Comparison of ENCODE assay signal across 26 cellular contexts in genomic region chr11:122775675-122776271, GRCh38.
A peak's percentile ranks its signal among the peaks of the same experiment; 100 is the strongest.
DNase-seq lines count a peak whose midpoint lies in the region; ATAC-seq, FAIRE-seq and TF ChIP-seq lines count a peak whose summit lies in the region.
"Had no signal": no experiment of that assay in that cellular context is flagged by ENCODE, and none has a peak within 500 bp of the region (broad histone marks: within the 10 kb centered on the region; RNA-seq: fewer than 3 reads in every experiment).

No MANE protein-coding gene starts in this region.

- CTCF ChIA-PET in activated naive CD4-positive, alpha-beta T cell treated with anti-CD3 and anti-CD28 coated beads for 36 hours (lab: Charles Lee) = interaction anchor here (1.0 to 1.3 kb wide), 3 partner anchors 11 to 21 kb away, joined by 3 to 6 read pairs (median 4); no protein-coding TSS in a partner anchor

- H3K27me3 Mint-ChIP-seq in activated naive CD4-positive, alpha-beta T cell treated with anti-CD3 and anti-CD28 coated beads, Interleukin-2, amount 50 U/mL, for 24 hours = no peaks in the 10 kb centered on the region
- no peaks in the 10 kb centered on the region for H3K27me3 Mint-ChIP-seq in activated naive CD4-positive, alpha-beta T cell treated with anti-CD3 and anti-CD28 coated beads for 36 hours (ENCODE audit: low read depth)
- H3K27me3 Mint-ChIP-seq in astrocyte (ENCODE audit: low read depth, unreplicated experiment) = no peaks in the 10 kb centered on the region
- no peaks in the 10 kb centered on the region for H3K27me3 Mint-ChIP-seq in stimulated activated naive CD8-positive, alpha-beta T cell treated with anti-CD3 and anti-CD28 coated beads, Interleukin-15, amount 100 ng/mL, for 72 hours
- H3K27me3 Mint-ChIP-seq: memory B cell had no signal

- H4K20me1 ChIP-seq in astrocyte (ENCODE audit: insufficient read depth, low read length) = peaks cover 10% of the 10 kb centered on the region

- no peak overlapping the region for H3K4me2 ChIP-seq in astrocyte (ENCODE audit: low read length)

- H3K27ac ChIP-seq in astrocyte (ENCODE audit: low read depth, low read length) = no peak overlapping the region
- no peak overlapping the region for H3K27ac ChIP-seq in kidney (ENCODE audit: low read depth in 2 of 2, low read length in 2 of 2)
- H3K27ac ChIP-seq: epithelial cell of prostate, heart left ventricle, thoracic aorta had no signal

- H3K4me3 ChIP-seq in astrocyte (ENCODE audit: insufficient read depth, low read depth, low read length) (no peak overlapping the region), kidney (ENCODE audit: low read length in 2 of 2) (no peak overlapping the region)
- H3K4me3 ChIP-seq: thoracic aorta had no signal

- H3K4me1 ChIP-seq in astrocyte (ENCODE audit: insufficient read depth, low read length) (peaks cover 14% of the 10 kb centered on the region), kidney (ENCODE audit: control insufficient read depth in 1 of 2, insufficient read depth in 1 of 2, low read depth in 1 of 2, low read length in 2 of 2) (no peaks in the 10 kb centered on the region)

- FAIRE-seq in astrocyte (lab: Jason Lieb, UNC) (no peak), kidney (lab: Jason Lieb, UNC) (no peak)
- FAIRE-seq: G401.6, GM18507, HepG2 had no signal

- peaks cover 61% of the 10 kb centered on the region for H3K4me1 Mint-ChIP-seq in activated naive CD4-positive, alpha-beta T cell treated with anti-CD3 and anti-CD28 coated beads, Interleukin-2, amount 50 U/mL, for 24 hours
- H3K4me1 Mint-ChIP-seq in activated naive CD4-positive, alpha-beta T cell treated with anti-CD3 and anti-CD28 coated beads for 36 hours (ENCODE audit: low read depth) = peaks cover 52% of the 10 kb centered on the region
- H3K4me1 Mint-ChIP-seq in astrocyte (ENCODE audit: low read depth, unreplicated experiment) = peaks cover 51% of the 10 kb centered on the region
- H3K4me1 Mint-ChIP-seq in stimulated activated naive CD8-positive, alpha-beta T cell treated with anti-CD3 and anti-CD28 coated beads, Interleukin-15, amount 100 ng/mL, for 72 hours = peaks cover 57% of the 10 kb centered on the region
- H3K4me1 Mint-ChIP-seq: memory B cell had no signal

- H3K4me3 Mint-ChIP-seq in activated naive CD4-positive, alpha-beta T cell treated with anti-CD3 and anti-CD28 coated beads, Interleukin-2, amount 50 U/mL, for 24 hours = peak overlapping the region; percentile 2
- no peak overlapping the region for H3K4me3 Mint-ChIP-seq in activated naive CD4-positive, alpha-beta T cell treated with anti-CD3 and anti-CD28 coated beads for 36 hours
- peak overlapping the region; percentile 21 for H3K4me3 Mint-ChIP-seq in astrocyte (ENCODE audit: unreplicated experiment)
- H3K4me3 Mint-ChIP-seq in stimulated activated naive CD8-positive, alpha-beta T cell treated with anti-CD3 and anti-CD28 coated beads, Interleukin-15, amount 100 ng/mL, for 72 hours = no peak overlapping the region
- H3K4me3 Mint-ChIP-seq: activated naive CD4-positive, alpha-beta T cell treated with anti-CD3 and anti-CD28 coated beads, Interleukin-2, amount 10 ng/mL, durations not matched to agents 7 days and 5 days; CD8-positive, alpha-beta memory T cell; HFFc6; memory B cell; T-helper 1 cell treated with Interleukin-12 subunit alpha and Interleukin-12 subunit beta and Interleukin-4 antibody, amounts not matched to agents 30 μg/mL and 1 μg/mL, for 36 hours had no signal

- H3K27me3 ChIP-seq in astrocyte (ENCODE audit: insufficient read depth, low read length) = no peaks in the 10 kb centered on the region

- H3K36me3 Mint-ChIP-seq in activated naive CD4-positive, alpha-beta T cell treated with anti-CD3 and anti-CD28 coated beads, Interleukin-2, amount 50 U/mL, for 24 hours = peaks cover 14% of the 10 kb centered on the region
- peaks cover 9% of the 10 kb centered on the region for H3K36me3 Mint-ChIP-seq in activated naive CD4-positive, alpha-beta T cell treated with anti-CD3 and anti-CD28 coated beads for 36 hours (ENCODE audit: low read depth)
- peaks cover 9% of the 10 kb centered on the region for H3K36me3 Mint-ChIP-seq in astrocyte (ENCODE audit: low read depth, unreplicated experiment)
- H3K36me3 Mint-ChIP-seq: activated naive CD4-positive, alpha-beta T cell treated with anti-CD3 and anti-CD28 coated beads, Interleukin-2, amount 10 ng/mL, durations not matched to agents 7 days and 5 days; memory B cell had no signal

- intact Hi-C loops in activated naive CD4-positive, alpha-beta T cell treated with anti-CD3 and anti-CD28 coated beads for 36 hours (cut with micrococcal nuclease) = loop anchor here (2.0 kb wide), 1 partner anchor 107 kb away; no protein-coding TSS in a partner anchor
- intact Hi-C loops in kidney (cut with DNase I) = no loop called here

- H3K9me3 ChIP-seq in astrocyte (ENCODE audit: insufficient read depth, low read depth, low read length) (no peaks in the 10 kb centered on the region), kidney (ENCODE audit: control insufficient read depth in 1 of 2, low read length in 2 of 2) (no peaks in the 10 kb centered on the region)
- H3K9me3 ChIP-seq: heart left ventricle, thoracic aorta had no signal

- H3K9me3 Mint-ChIP-seq in activated naive CD4-positive, alpha-beta T cell treated with anti-CD3 and anti-CD28 coated beads, Interleukin-2, amount 50 U/mL, for 24 hours = no peaks in the 10 kb centered on the region
- H3K9me3 Mint-ChIP-seq in activated naive CD4-positive, alpha-beta T cell treated with anti-CD3 and anti-CD28 coated beads for 36 hours = peaks cover 3% of the 10 kb centered on the region
- no peaks in the 10 kb centered on the region for H3K9me3 Mint-ChIP-seq in astrocyte (ENCODE audit: unreplicated experiment)
- no peaks in the 10 kb centered on the region for H3K9me3 Mint-ChIP-seq in stimulated activated naive CD8-positive, alpha-beta T cell treated with anti-CD3 and anti-CD28 coated beads, Interleukin-15, amount 100 ng/mL, for 72 hours
- H3K9me3 Mint-ChIP-seq: activated naive CD4-positive, alpha-beta T cell treated with anti-CD3 and anti-CD28 coated beads, Interleukin-2, amount 10 ng/mL, durations not matched to agents 7 days and 5 days; CD8-positive, alpha-beta memory T cell; HFFc6; memory B cell; T-helper 1 cell treated with Interleukin-12 subunit alpha and Interleukin-12 subunit beta and Interleukin-4 antibody, amounts not matched to agents 30 μg/mL and 1 μg/mL, for 36 hours had no signal

- H3K36me3 ChIP-seq in astrocyte (ENCODE audit: insufficient read depth, low read length) (peaks cover 5% of the 10 kb centered on the region), kidney (ENCODE audit: control insufficient read depth in 1 of 2, insufficient read depth in 2 of 2, low read length in 2 of 2) (no peaks in the 10 kb centered on the region)
- H3K36me3 ChIP-seq: thoracic aorta had no signal

- DNase-seq in activated naive CD4-positive, alpha-beta T cell treated with anti-CD3 and anti-CD28 coated beads for 36 hours = no peak
- DNase-seq in GM10266 (ENCODE audit: extremely low spot score) (peak; percentile 23), astrocyte (ENCODE audit: low read depth) (no peak), kidney (no peak), NCI-H2227 (lab: John Stamatoyannopoulos, UW; ENCODE audit: unreplicated experiment) (no peak)
- DNase-seq in stimulated activated naive CD8-positive, alpha-beta T cell treated with anti-CD3 and anti-CD28 coated beads, Interleukin-15, amount 100 ng/mL, for 72 hours = no peak
- DNase-seq: activated CD8-positive, alpha-beta memory T cell treated with anti-CD3 and anti-CD28 coated beads, Interleukin-2, amount 50 U/mL, for 4 hours; activated naive CD4-positive, alpha-beta T cell treated with anti-CD3 and anti-CD28 coated beads, Interleukin-2, amount 10 ng/mL, durations not matched to agents 7 days and 5 days; CD8-positive, alpha-beta memory T cell; effector CD4-positive, alpha-beta T cell; heart left ventricle; HFFc6; Kasumi-1; left cardiac atrium; MV-4-11; NCI-H1694; NCI-H524 treated with DMSO at 0.1 percent for 48 hours; RPMI8226 had no signal

- no peak overlapping the region for H2AFZ ChIP-seq in astrocyte (ENCODE audit: low read depth, low read length)

- ATAC-seq in stimulated activated naive CD8-positive, alpha-beta T cell treated with anti-CD3 and anti-CD28 coated beads, Interleukin-15, amount 100 ng/mL, for 72 hours = peak; percentile 37
- ATAC-seq: heart left ventricle, HepG2, left cardiac atrium had no signal

- H3K9ac ChIP-seq in astrocyte (ENCODE audit: low read length) (no peak overlapping the region), kidney (ENCODE audit: low read length in 2 of 2) (no peak overlapping the region)

- peak overlapping the region; percentile 93 for H3K27ac Mint-ChIP-seq in activated naive CD4-positive, alpha-beta T cell treated with anti-CD3 and anti-CD28 coated beads, Interleukin-2, amount 50 U/mL, for 24 hours
- H3K27ac Mint-ChIP-seq in activated naive CD4-positive, alpha-beta T cell treated with anti-CD3 and anti-CD28 coated beads for 36 hours = no peak overlapping the region
- H3K27ac Mint-ChIP-seq in astrocyte (ENCODE audit: unreplicated experiment) = no peak overlapping the region
- H3K27ac Mint-ChIP-seq in stimulated activated naive CD8-positive, alpha-beta T cell treated with anti-CD3 and anti-CD28 coated beads, Interleukin-15, amount 100 ng/mL, for 72 hours = no peak overlapping the region
- H3K27ac Mint-ChIP-seq: activated naive CD4-positive, alpha-beta T cell treated with anti-CD3 and anti-CD28 coated beads, Interleukin-2, amount 10 ng/mL, durations not matched to agents 7 days and 5 days; HFFc6; memory B cell; T-helper 1 cell treated with Interleukin-12 subunit alpha and Interleukin-12 subunit beta and Interleukin-4 antibody, amounts not matched to agents 30 μg/mL and 1 μg/mL, for 36 hours had no signal

- TF ChIP-seq CTCF in GM10266 (IDR thresholded peaks at IDR 0.05; ENCODE audit: control insufficient read depth, insufficient read depth, low read depth, missing control alignments) (no peak), astrocyte (IDR thresholded peaks at IDR 0.05; ENCODE audit: insufficient read depth, low read depth, low read length) (no peak), kidney (IDR thresholded peaks at IDR 0.05; ENCODE audit: borderline replicate concordance, extremely low read depth, insufficient read depth) (no peak)

- peaks cover 33% of the 10 kb centered on the region for H3K79me2 ChIP-seq in astrocyte (ENCODE audit: insufficient read depth, low read length)

Comparison
In these comparisons a context has a peak if more than half of its experiments do, and no peak if none do; other contexts are left out.
1. H3K4me3 Mint-ChIP-seq: peak in activated naive CD4-positive, alpha-beta T cell treated with anti-CD3 and anti-CD28 coated beads, Interleukin-2, amount 50 U/mL, for 24 hours (single experiment) and astrocyte (single experiment); none in activated naive CD4-positive, alpha-beta T cell treated with anti-CD3 and anti-CD28 coated beads for 36 hours (single experiment) and stimulated activated naive CD8-positive, alpha-beta T cell treated with anti-CD3 and anti-CD28 coated beads, Interleukin-15, amount 100 ng/mL, for 72 hours (0 of 2).